Comparison of ENCODE assay signal across 12 cellular contexts in genomic region chr1:20367626-20368025, GRCh38.
DNase-seq lines count a peak whose midpoint lies in the region; ATAC-seq and TF ChIP-seq lines count a peak whose summit lies in the region.
"Had no signal": no experiment of that assay in that cellular context is flagged by ENCODE, and none has a peak within 500 bp of the region (broad histone marks: within the 10 kb centered on the region; RNA-seq: fewer than 3 reads in every experiment).

No MANE protein-coding gene starts in this region.

- H3K9me3 Mint-ChIP-seq in GM23338 (no peaks in the 10 kb centered on the region), glutamatergic neuron (ENCODE audit: unreplicated experiment) (peaks cover 3% of the 10 kb centered on the region), chondrocyte (ENCODE audit: low read depth) (no peaks in the 10 kb centered on the region)
- no peaks in the 10 kb centered on the region for H3K9me3 Mint-ChIP-seq in activated T-cell treated with anti-CD3 and anti-CD28 coated beads, Interleukin-2, amount 50 U/mL, for 4 hours

- no peaks in the 10 kb centered on the region; the same call in 1 of the 2 replicates for H4K20me1 ChIP-seq in GM23338 (replicated peaks; ENCODE audit: insufficient read depth)

- intact Hi-C loops in posterior vena cava (cut with DNase I), result no loop called here

- H3F3A ChIP-seq in GM23338 (replicated peaks; ENCODE audit: low read depth), result no peaks in the 10 kb centered on the region

- no peaks in the 10 kb centered on the region for H3K79me2 ChIP-seq in GM23338 (replicated peaks; ENCODE audit: insufficient read depth)

- no peaks in the 10 kb centered on the region for H3K9me2 ChIP-seq in GM23338 (ENCODE audit: insufficient read depth)

- H3K27me3 Mint-ChIP-seq in GM23338 (ENCODE audit: insufficient read depth, low read depth, poor library complexity) (peaks cover 51% of the 10 kb centered on the region), glutamatergic neuron (ENCODE audit: unreplicated experiment) (peaks cover 16% of the 10 kb centered on the region), chondrocyte (ENCODE audit: low read depth) (peaks cover 57% of the 10 kb centered on the region)
- H3K27me3 Mint-ChIP-seq in activated T-cell treated with anti-CD3 and anti-CD28 coated beads, Interleukin-2, amount 50 U/mL, for 4 hours (ENCODE audit: low read depth), result peaks cover 57% of the 10 kb centered on the region

- H3K27me3 ChIP-seq in GM23338 (ENCODE audit: insufficient read depth), result peaks cover 84% of the 10 kb centered on the region

- H3K4me1 Mint-ChIP-seq in GM23338, result peaks cover 12% of the 10 kb centered on the region
- H3K4me1 Mint-ChIP-seq in glutamatergic neuron (ENCODE audit: low read depth, unreplicated experiment), result peaks cover 11% of the 10 kb centered on the region
- peaks cover 10% of the 10 kb centered on the region for H3K4me1 Mint-ChIP-seq in chondrocyte (ENCODE audit: low read depth)
- peaks cover 2% of the 10 kb centered on the region for H3K4me1 Mint-ChIP-seq in activated T-cell treated with anti-CD3 and anti-CD28 coated beads, Interleukin-2, amount 50 U/mL, for 4 hours (ENCODE audit: low read depth)

- H3K4me3 Mint-ChIP-seq in GM23338 (peak overlapping the region; percentile 72; the same call in 1 of the 3 replicates), glutamatergic neuron (ENCODE audit: unreplicated experiment) (peak overlapping the region; percentile 81), chondrocyte (ENCODE audit: unreplicated experiment) (no peak overlapping the region)
- H3K4me3 Mint-ChIP-seq in activated T-cell treated with anti-CD3 and anti-CD28 coated beads, Interleukin-2, amount 50 U/mL, for 4 hours, result no peak overlapping the region

- no peaks in the 10 kb centered on the region for H3K36me3 ChIP-seq in GM23338 (ENCODE audit: insufficient read depth)

- DNase-seq in NCI-H1417 (lab: John Stamatoyannopoulos, UW), result peak in 2 of 3 experiments; percentile 29 to 34
- DNase-seq in NCI-H1417 treated with DMSO at 0.1 percent for 48 hours (lab: John Stamatoyannopoulos, UW), result no peak
- no peak for DNase-seq in GM23338 (ENCODE audit: low spot score)
- no peak for DNase-seq in glutamatergic neuron
- DNase-seq in posterior vena cava (ENCODE audit: low spot score), result peak; percentile 48
- no peak for DNase-seq in chondrocyte (ENCODE audit: low spot score)
- no peak for DNase-seq in activated naive CD4-positive, alpha-beta T cell treated with anti-CD3 and anti-CD28 coated beads, Interleukin-2, amount 50 U/mL, for 16 hours
- no peak for DNase-seq in activated T-cell treated with anti-CD3 and anti-CD28 coated beads, Interleukin-2, amount 50 U/mL, for 4 hours
- DNase-seq: NCI-H146, NCI-H2081 treated with DMSO at 0.1 percent for 48 hours, NCI-H526 treated with DMSO at 0.1 percent for 48 hours, PC-9 had no signal

- no peak overlapping the region for H2AFZ ChIP-seq in GM23338
- H2AFZ ChIP-seq: PC-9 had no signal

- no peak for ATAC-seq in GM23338
- no peak for ATAC-seq in activated T-cell treated with anti-CD3 and anti-CD28 coated beads, Interleukin-2, amount 50 U/mL, for 4 hours

- no peak for TF ChIP-seq CTCF in GM23338 (conservative IDR thresholded peaks at IDR 0.05; ENCODE audit: low read depth in 2 of 2)
- TF ChIP-seq CTCF in glutamatergic neuron (IDR thresholded peaks at IDR 0.05; ENCODE audit: partially characterized antibody, unreplicated experiment), result no peak
- TF ChIP-seq CTCF in chondrocyte (IDR thresholded peaks at IDR 0.05), result no peak

- no peak overlapping the region for H3K27ac ChIP-seq in GM23338 (ENCODE audit: low read depth)
- H3K27ac ChIP-seq: PC-9 had no signal

- H3K4me2 ChIP-seq in GM23338, result no peak overlapping the region
- H3K4me2 ChIP-seq: PC-9 had no signal

- H3K4me1 ChIP-seq in GM23338 (ENCODE audit: insufficient read depth), result no peaks in the 10 kb centered on the region

- H3K36me3 Mint-ChIP-seq in GM23338 (ENCODE audit: low read depth) (no peaks in the 10 kb centered on the region; the same call in 2 of the 3 replicates), glutamatergic neuron (ENCODE audit: unreplicated experiment) (no peaks in the 10 kb centered on the region), chondrocyte (ENCODE audit: low read depth) (no peaks in the 10 kb centered on the region)
- no peaks in the 10 kb centered on the region for H3K36me3 Mint-ChIP-seq in activated T-cell treated with anti-CD3 and anti-CD28 coated beads, Interleukin-2, amount 50 U/mL, for 4 hours (ENCODE audit: insufficient read depth)

- no peak overlapping the region for H3K27ac Mint-ChIP-seq in GM23338
- no peak overlapping the region for H3K27ac Mint-ChIP-seq in glutamatergic neuron (ENCODE audit: unreplicated experiment)
- H3K27ac Mint-ChIP-seq in chondrocyte (ENCODE audit: unreplicated experiment), result no peak overlapping the region

- H3K4me3 ChIP-seq in GM23338, result peak overlapping the region; percentile 68; the same call in 1 of the 2 replicates
- H3K4me3 ChIP-seq: PC-9 had no signal

TF ChIP-seq in GM23338, 12 proteins besides CTCF, POLR2A, EP300 and RAD21 (continues in another document):
- TF ChIP-seq EZH2 (IDR thresholded peaks at IDR 0.05; ENCODE audit: low read depth, unreplicated experiment) (no peak), EZH2phosphoT487 (IDR thresholded peaks at IDR 0.05; ENCODE audit: unreplicated experiment) (no peak), ETS1 (IDR thresholded peaks at IDR 0.05) (no peak), ZNF114 (CRISPR knock-in tag; IDR thresholded peaks at IDR 0.05) (no peak), REST (IDR thresholded peaks at IDR 0.05; ENCODE audit: unreplicated experiment) (no peak), NANOG (IDR thresholded peaks at IDR 0.05; ENCODE audit: borderline replicate concordance) (no peak), JUNB (IDR thresholded peaks at IDR 0.05; ENCODE audit: unreplicated experiment) (no peak), POLR2AphosphoS5 (IDR thresholded peaks at IDR 0.05; ENCODE audit: low read depth) (no peak), CREB1 (CRISPR knock-in tag; IDR thresholded peaks at IDR 0.05; ENCODE audit: low read depth) (no peak), ZNF331 (CRISPR knock-in tag; IDR thresholded peaks at IDR 0.05; ENCODE audit: low read depth) (no peak), STAT1 (IDR thresholded peaks at IDR 0.05; ENCODE audit: unreplicated experiment) (no peak)

Comparison
In these comparisons a context has a peak if more than half of its experiments do, and no peak if none do; other contexts are left out.
1. DNase-seq: peak in NCI-H1417 (2 of 3) and posterior vena cava (single experiment); none in NCI-H1417 treated with DMSO at 0.1 percent for 48 hours (single experiment), GM23338 (single experiment), glutamatergic neuron (single experiment), chondrocyte (single experiment), activated naive CD4-positive, alpha-beta T cell treated with anti-CD3 and anti-CD28 coated beads, Interleukin-2, amount 50 U/mL, for 16 hours (single experiment) and activated T-cell treated with anti-CD3 and anti-CD28 coated beads, Interleukin-2, amount 50 U/mL, for 4 hours (single experiment).
2. H3K4me3 Mint-ChIP-seq: peak in GM23338 (single experiment) and glutamatergic neuron (single experiment); none in chondrocyte (single experiment) and activated T-cell treated with anti-CD3 and anti-CD28 coated beads, Interleukin-2, amount 50 U/mL, for 4 hours (single experiment).